ENCODE assay signal across 17 cellular contexts in the genomic region with DNA sequence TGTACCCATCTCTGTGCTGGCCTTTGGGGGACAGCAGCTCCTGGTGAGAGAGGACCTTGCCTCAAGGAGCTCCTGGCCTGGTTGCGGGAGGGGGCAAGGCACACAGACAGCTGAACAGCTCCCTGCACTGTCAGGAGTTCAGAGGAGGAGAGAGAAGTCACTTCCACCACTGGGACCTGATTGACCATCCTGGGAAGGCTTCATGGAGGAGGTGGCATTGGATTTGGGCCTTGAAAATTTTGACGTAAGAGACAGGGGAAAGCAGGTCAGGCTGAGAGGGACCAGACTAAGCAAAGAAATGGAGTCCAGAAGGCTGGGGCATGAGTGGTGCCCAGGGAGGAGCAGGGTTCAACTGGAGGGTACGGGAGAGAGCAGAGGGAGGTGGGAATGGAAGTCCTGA. TPM values are rescaled to one million over a fixed set of nuclear protein-coding genes. Genes with fewer than 3 reads are reported as not detected.
DNase-seq lines count a peak whose midpoint lies in the region; ATAC-seq, FAIRE-seq and TF ChIP-seq lines count a peak whose summit lies in the region.
"Had no signal": no experiment of that assay in that cellular context is flagged by ENCODE, and none has a peak within 500 bp of the region (broad histone marks: within the 10 kb centered on the region; RNA-seq: fewer than 3 reads in every experiment).

No MANE protein-coding gene starts in this region.

- H3K27ac Mint-ChIP-seq in neural progenitor cell = peak overlapping the region; percentile 5
- H3K27ac Mint-ChIP-seq in naive thymus-derived CD4-positive, alpha-beta T cell = no peak overlapping the region
- H3K27ac Mint-ChIP-seq: CD4-positive, alpha-beta T cell; IgD-negative memory B cell had no signal

- CTCF ChIA-PET in K562 (lab: Yijun Ruan, JAX; ENCODE audit: low intra/inter-chr PET ratio) = no interaction called here
- CTCF ChIA-PET in naive thymus-derived CD4-positive, alpha-beta T cell (lab: Charles Lee) = no interaction called here

- peaks cover 5% of the 10 kb centered on the region for H3K27me3 Mint-ChIP-seq in neural progenitor cell (ENCODE audit: insufficient read depth, low read depth)
- H3K27me3 Mint-ChIP-seq in naive thymus-derived CD4-positive, alpha-beta T cell = peaks cover 0 to 25% (median 0%) of the 10 kb centered on the region in 5 donors
- H3K27me3 Mint-ChIP-seq: CD4-positive, alpha-beta T cell had no signal

- H3K9me1 ChIP-seq in K562 (ENCODE audit: control insufficient read depth, insufficient read depth, low read length) = no peaks in the 10 kb centered on the region

- TF ChIP-seq CTCF in K562 (IDR thresholded peaks at IDR 0.05 in 2 of 3, conservative IDR thresholded peaks at IDR 0.05 in 1 of 3; ENCODE audit: insufficient read depth in 2 of 3, low read depth in 1 of 3, low read length in 3 of 3) = no peak
- TF ChIP-seq CTCF in neural progenitor cell (IDR thresholded peaks at IDR 0.05) = no peak

- FAIRE-seq in K562 (lab: Jason Lieb, UNC) = no peak
- FAIRE-seq: GM18507, H1 had no signal

- no peak overlapping the region for H3K9ac ChIP-seq in K562 (ENCODE audit: insufficient read depth in 1 of 2, low read depth in 2 of 2, low read length in 2 of 2)
- no peak overlapping the region for H3K9ac ChIP-seq in neural progenitor cell

- H3K36me3 ChIP-seq in K562 (ENCODE audit: control insufficient read depth, insufficient read depth, low read length) (no peaks in the 10 kb centered on the region), neural progenitor cell (no peaks in the 10 kb centered on the region)
- no peaks in the 10 kb centered on the region for H3K36me3 ChIP-seq in naive thymus-derived CD4-positive, alpha-beta T cell (ENCODE audit: control insufficient read depth in 2 of 3, insufficient read depth in 3 of 3, low read length in 3 of 3)

- ATAC-seq in left ventricle myocardium superior (no peak), left cardiac atrium (no peak), K562 (no peak)
- ATAC-seq in naive thymus-derived CD4-positive, alpha-beta T cell = no peak
- ATAC-seq: HCT116 had no signal

- no peaks in the 10 kb centered on the region for H3K36me3 Mint-ChIP-seq in neural progenitor cell
- H3K36me3 Mint-ChIP-seq in naive thymus-derived CD4-positive, alpha-beta T cell = no peaks in the 10 kb centered on the region

- H3K4me2 ChIP-seq in K562 (ENCODE audit: insufficient read depth, low read length) (no peak overlapping the region), neural progenitor cell (no peak overlapping the region)

- DNase-seq in left ventricle myocardium superior (peak; percentile 0), left cardiac atrium (no peak), K562 (ENCODE audit: extremely low read depth in 1 of 4, low spot score in 3 of 4) (no peak), neural progenitor cell (ENCODE audit: low spot score) (no peak), NCI-H2171 treated with DMSO at 0.1 percent for 48 hours (lab: John Stamatoyannopoulos, UW) (no peak), NCI-H510A treated with DMSO at 0.1 percent for 48 hours (lab: John Stamatoyannopoulos, UW) (no peak)
- no peak for DNase-seq in naive thymus-derived CD4-positive, alpha-beta T cell
- DNase-seq: 8988T; ACHN; C1 segment of cervical spinal cord; Calu3; CD4-positive, alpha-beta T cell; DMS 273 treated with DMSO at 0.1 percent for 48 hours had no signal

- BruUV-seq in K562 (replicated peaks; lab: Mats Ljungman, UMichigan) = no TSS peak

- TF ChIP-seq RAD21 in K562 (CRISPR knock-in tag; conservative IDR thresholded peaks at IDR 0.05 in 1 of 2, IDR thresholded peaks at IDR 0.05 in 1 of 2) = no peak

- POLR2A ChIA-PET in K562 (lab: Yijun Ruan, JAX) = interaction anchor here (0.6 kb wide), 1 partner anchor 12 kb away, joined by 3 read pairs; no protein-coding TSS in a partner anchor
- POLR2A ChIA-PET in naive thymus-derived CD4-positive, alpha-beta T cell (lab: Charles Lee) = no interaction called here

- 0% methylated on average over 3 of the region's 3 CpGs for WGBS in K562 (ENCODE audit: insufficient coverage, low coverage, missing lambda C conversion rate)

- H2AFZ ChIP-seq in K562 (ENCODE audit: low read depth, low read length) (no peak overlapping the region), neural progenitor cell (replicated peaks) (no peak overlapping the region)

- H3K27me3 ChIP-seq in K562 (ENCODE audit: control insufficient read depth in 2 of 2, insufficient read depth in 2 of 2, low read length in 2 of 2) (peaks cover 0 to 58% of the 10 kb centered on the region in 2 experiments; a peak in 3 of 5 replicates), neural progenitor cell (no peaks in the 10 kb centered on the region)
- H3K27me3 ChIP-seq in naive thymus-derived CD4-positive, alpha-beta T cell (ENCODE audit: control insufficient read depth in 2 of 2, insufficient read depth in 2 of 2, low read length in 2 of 2) = no peaks in the 10 kb centered on the region

- H3K9me3 Mint-ChIP-seq in neural progenitor cell = no peaks in the 10 kb centered on the region
- no peaks in the 10 kb centered on the region for H3K9me3 Mint-ChIP-seq in naive thymus-derived CD4-positive, alpha-beta T cell
- H3K9me3 Mint-ChIP-seq: CD4-positive, alpha-beta T cell; IgD-negative memory B cell had no signal

- peaks cover 53% of the 10 kb centered on the region for H3K4me1 Mint-ChIP-seq in neural progenitor cell
- H3K4me1 Mint-ChIP-seq in naive thymus-derived CD4-positive, alpha-beta T cell = peaks cover 0 to 3% (median 0%) of the 10 kb centered on the region in 7 donors

- in situ Hi-C loops in K562 (cut with MboI) = no loop called here

- TF ChIP-seq EP300 in K562 (IDR thresholded peaks at IDR 0.05; ENCODE audit: low read length) = no peak

- H3K79me2 ChIP-seq in K562 (ENCODE audit: control insufficient read depth, insufficient read depth, low read length) (no peaks in the 10 kb centered on the region), neural progenitor cell (ENCODE audit: low read depth) (no peaks in the 10 kb centered on the region)

- no peak overlapping the region for H3K4me3 ChIP-seq in K562
- no peak overlapping the region for H3K4me3 ChIP-seq in neural progenitor cell
- no peak overlapping the region for H3K4me3 ChIP-seq in naive thymus-derived CD4-positive, alpha-beta T cell (ENCODE audit: low read length)

- peaks cover 0 to 6% of the 10 kb centered on the region in 2 experiments; a peak in 2 of 5 replicates for H3K4me1 ChIP-seq in K562 (replicated peaks in 1 of 2; ENCODE audit: control insufficient read depth in 2 of 2, insufficient read depth in 2 of 2, low read length in 2 of 2)
- peaks cover 22% of the 10 kb centered on the region for H3K4me1 ChIP-seq in neural progenitor cell
- H3K4me1 ChIP-seq in naive thymus-derived CD4-positive, alpha-beta T cell (ENCODE audit: control insufficient read depth in 2 of 2, insufficient read depth in 2 of 2, low read length in 2 of 2) = no peaks in the 10 kb centered on the region

- H3F3A ChIP-seq in neural progenitor cell (ENCODE audit: low read depth) = no peaks in the 10 kb centered on the region

- TF ChIP-seq POLR2A in K562 (conservative IDR thresholded peaks at IDR 0.05) = no peak

- no peak overlapping the region for H3K4me3 Mint-ChIP-seq in neural progenitor cell
- no peak overlapping the region for H3K4me3 Mint-ChIP-seq in naive thymus-derived CD4-positive, alpha-beta T cell
- H3K4me3 Mint-ChIP-seq: CD4-positive, alpha-beta T cell had no signal

- H4K20me1 ChIP-seq in K562 (replicated peaks; ENCODE audit: control insufficient read depth, insufficient read depth, low read length) (no peaks in the 10 kb centered on the region; the same call in 1 of the 2 replicates), neural progenitor cell (ENCODE audit: low read depth) (peaks cover 72% of the 10 kb centered on the region)

- H3K27ac ChIP-seq in K562 (ENCODE audit: extremely low read depth, low read depth, low read length) (no peak overlapping the region), neural progenitor cell (no peak overlapping the region)
- no peak overlapping the region for H3K27ac ChIP-seq in naive thymus-derived CD4-positive, alpha-beta T cell (ENCODE audit: low read depth, low read length)

- H3K9me3 ChIP-seq in K562 (replicated peaks; ENCODE audit: control insufficient read depth, insufficient read depth, low read depth, low read length) = no peaks in the 10 kb centered on the region
- H3K9me3 ChIP-seq in neural progenitor cell (ENCODE audit: low read depth) = no peaks in the 10 kb centered on the region
- no peaks in the 10 kb centered on the region for H3K9me3 ChIP-seq in naive thymus-derived CD4-positive, alpha-beta T cell (ENCODE audit: control insufficient read depth in 2 of 3, low read length in 3 of 3)

- intact Hi-C loops in left ventricle myocardium superior (cut with micrococcal nuclease) = loop anchor here (10.0 kb wide), 1 partner anchor 54 kb away; no protein-coding TSS in a partner anchor
- intact Hi-C loops in left cardiac atrium (cut with DNase I) = no loop called here
- intact Hi-C loops in K562 (cut with micrococcal nuclease) = no loop called here
- intact Hi-C loops in naive thymus-derived CD4-positive, alpha-beta T cell (cut with micrococcal nuclease) = no loop called here

TF ChIP-seq in K562, 482 proteins besides CTCF, POLR2A, EP300 and RAD21 (continues in another document):
- no peak for TF ChIP-seq BCL6 (CRISPR knock-in tag; IDR thresholded peaks at IDR 0.05)
- peak; percentile 90 for TF ChIP-seq ZFP36 (IDR thresholded peaks at IDR 0.05; ENCODE audit: low read depth, low read length, partially characterized antibody)

RNA-seq across cellular contexts. Expression of gene DAB2IP, which starts 20.3 kb away (rescaled TPM):
- 54.8 TPM for total RNA-seq in left ventricle myocardium superior
- total RNA-seq in left cardiac atrium = 10 to 100 TPM; 41.6 to 58.3 TPM
- total RNA-seq in K562 (2011; cell fraction: chromatin; rRNA removed; ENCODE audit: low replicate concordance) = 0.28 TPM in 1 of 2 replicates, not detected in the other
- under 0.01 TPM in 1 of 2 replicates, not detected in the other for total RNA-seq in K562 (2011; cell fraction: nucleolus; rRNA removed)
- not detected in 2 replicates for total RNA-seq in K562 (2011; cell fraction: nucleoplasm; rRNA removed)
- not detected in 2 replicates for total RNA-seq in K562 (2014; rRNA removed)
- not detected in 2 replicates for total RNA-seq in K562 (2014; rRNA removed; fragmentation: Illumina TruSeq; extraction: Trizol)
- 0.04 TPM in 1 of 2 replicates, not detected in the other for total RNA-seq in K562 (2015; rRNA removed; fragmentation: Illumina TruSeq; extraction: Trizol)
- 0.31 and 0.38 TPM in 2 replicates for total RNA-seq in K562 (2021)
- polyA plus RNA-seq in K562 (2011; rRNA removed) = 0.03 and 0.10 TPM in 2 replicates
- polyA plus RNA-seq in K562 (2011; cell fraction: cytosol; rRNA removed) = 0.03 and 0.07 TPM in 2 replicates
- polyA plus RNA-seq in K562 (2011; cell fraction: nucleus; rRNA removed) = 0.23 and 0.48 TPM in 2 replicates
- polyA plus RNA-seq in K562 (2012) = 0.03 and 0.11 TPM in 2 replicates
- polyA plus RNA-seq in K562 (2014; fragmentation: Illumina TruSeq; extraction: Trizol) = not detected in 2 replicates
- under 1 TPM in 1 of 2 experiments, not detected in 1; 0.06 TPM for polyA plus RNA-seq in K562 (2014; fragmentation: Nextera tagmentation; extraction: Ambion mirVana)
- not detected in 2 replicates for polyA plus RNA-seq in K562 (2014; rRNA removed)
- 0.07 TPM in 1 of 2 replicates, not detected in the other for polyA minus RNA-seq in K562 (2011; rRNA and poly(A)+ RNA removed)
- 0.67 and 0.82 TPM in 2 replicates for polyA minus RNA-seq in K562 (2011; cell fraction: cytosol; rRNA and poly(A)+ RNA removed)
- polyA minus RNA-seq in K562 (2011; cell fraction: nucleus; rRNA and poly(A)+ RNA removed) = 0.13 and 0.22 TPM in 2 replicates
- 24.3 and 41.7 TPM in 2 replicates for total RNA-seq in neural progenitor cell (ENCODE audit: low replicate concordance)
- under 1 TPM in 1 of 5 experiments, not detected in 4; 0.15 TPM for total RNA-seq in naive thymus-derived CD4-positive, alpha-beta T cell
- polyA plus RNA-seq in naive thymus-derived CD4-positive, alpha-beta T cell = not detected
- polyA plus RNA-seq: IgD-negative memory B cell had no signal

Comparison
In these comparisons a context has a peak if more than half of its experiments do, and no peak if none do; other contexts are left out.
1. RNA of gene DAB2IP, which starts 20.3 kb away (total RNA-seq): 41.6 to 58.3 TPM in left cardiac atrium, 54.8 TPM in left ventricle myocardium superior (single experiment) and 24.3 to 41.7 TPM in neural progenitor cell; under 0.01 to 0.38 TPM in K562 and 0.15 TPM in naive thymus-derived CD4-positive, alpha-beta T cell; every median in the first group is over 10 times any median in the second.